In genomic region chr9:7461791-7462190, GRCh38 we compare ENCODE assay signal across 33 cellular contexts.
"Had no signal": no experiment of that assay in that cellular context is flagged by ENCODE, and none has a peak within 500 bp of the region (broad histone marks: within the 10 kb centered on the region; RNA-seq: fewer than 3 reads in every experiment).

No MANE protein-coding gene starts in this region.

- H3K9me3 ChIP-seq: adrenal gland, body of pancreas, breast epithelium, MG63 had no signal

- H3K27me3 ChIP-seq: adrenal gland, body of pancreas, breast epithelium, MG63 had no signal

- H3K27ac Mint-ChIP-seq: activated B cell treated with CpG ODN at 0.5 μM for 24 hours; activated CD4-positive, alpha-beta memory T cell treated with anti-CD3 and anti-CD28 coated beads for 36 hours; activated naive CD4-positive, alpha-beta T cell treated with anti-CD3 and anti-CD28 coated beads for 36 hours; activated naive CD4-positive, alpha-beta T cell treated with anti-CD3 and anti-CD28 coated beads, Interleukin-2, amount 50 U/mL, for 72 hours; activated T-helper 1 cell treated with anti-CD3 and anti-CD28 coated beads, Interleukin-12 subunit alpha, Interleukin-12 subunit beta, Interleukin-2, Interleukin-4 antibody, amounts not matched to agents 30 ng/mL and 10 ng/mL and 1 ng/mL, durations not matched to agents 14 hours and 24 hours and 36 hours had no signal

- H3K36me3 ChIP-seq: adrenal gland, breast epithelium, MG63 had no signal

- H3K9me3 Mint-ChIP-seq: activated B cell treated with CpG ODN at 0.5 μM for 24 hours; activated CD4-positive, alpha-beta memory T cell treated with anti-CD3 and anti-CD28 coated beads for 36 hours; activated naive CD4-positive, alpha-beta T cell treated with anti-CD3 and anti-CD28 coated beads for 36 hours; activated naive CD4-positive, alpha-beta T cell treated with anti-CD3 and anti-CD28 coated beads, Interleukin-2, amount 50 U/mL, for 72 hours; activated T-cell treated with anti-CD3 and anti-CD28 coated beads, Interleukin-2, amount 50 U/mL, for 4 hours; activated T-helper 1 cell treated with anti-CD3 and anti-CD28 coated beads, Interleukin-12 subunit alpha, Interleukin-12 subunit beta, Interleukin-2, Interleukin-4 antibody, amounts not matched to agents 30 ng/mL and 10 ng/mL and 1 ng/mL, durations not matched to agents 14 hours and 24 hours and 36 hours had no signal

- H3K4me3 Mint-ChIP-seq: activated B cell treated with CpG ODN at 0.5 μM for 24 hours; activated CD4-positive, alpha-beta memory T cell treated with anti-CD3 and anti-CD28 coated beads for 36 hours; activated naive CD4-positive, alpha-beta T cell treated with anti-CD3 and anti-CD28 coated beads for 36 hours; activated T-cell treated with anti-CD3 and anti-CD28 coated beads, Interleukin-2, amount 50 U/mL, for 4 hours; activated T-helper 1 cell treated with anti-CD3 and anti-CD28 coated beads, Interleukin-12 subunit alpha, Interleukin-12 subunit beta, Interleukin-2, Interleukin-4 antibody, amounts not matched to agents 30 ng/mL and 10 ng/mL and 1 ng/mL, durations not matched to agents 14 hours and 24 hours and 36 hours had no signal

- H3K27ac ChIP-seq: adrenal gland, body of pancreas, breast epithelium, VCaP had no signal

- H3K36me3 Mint-ChIP-seq: activated CD4-positive, alpha-beta memory T cell treated with anti-CD3 and anti-CD28 coated beads for 36 hours had no signal

- DNase-seq: activated B cell treated with CpG ODN at 0.5 μM for 24 hours; activated CD4-positive, alpha-beta memory T cell treated with anti-CD3 and anti-CD28 coated beads for 36 hours; activated CD4-positive, alpha-beta T cell treated with anti-CD3 and anti-CD28 coated beads for 4 hours; activated CD4-positive, alpha-beta T cell treated with anti-CD3 and anti-CD28 coated beads, Interleukin-2, amount 50 U/mL, for 1 hour; activated CD4-positive, CD25-positive, alpha-beta regulatory T cell treated with anti-CD3 and anti-CD28 coated beads, Interleukin-2, amount 50 U/mL, for 72 hours; activated CD8-positive, alpha-beta memory T cell treated with anti-CD3 and anti-CD28 coated beads, Interleukin-2, amount 50 U/mL, for 4 hours; activated gamma-delta T cell treated with Interleukin-2 at 50 U/mL for 16 hours; activated naive CD4-positive, alpha-beta T cell treated with anti-CD3 and anti-CD28 coated beads for 36 hours; activated T-cell treated with anti-CD3 and anti-CD28 coated beads for 4 hours; activated T-cell treated with anti-CD3 and anti-CD28 coated beads, Interleukin-2, amount 50 U/mL, for 4 hours; adrenal gland; body of pancreas; cerebellar nuclear complex; Kasumi-1; KBM-7; MG63; MV-4-11; NCI-H1092; NCI-H187 treated with DMSO at 0.1 percent for 48 hours; NCI-H2081; NCI-H226; NCI-H446 treated with DMSO at 0.1 percent for 48 hours; SIG-M5; T-helper 1 cell; T-helper 2 cell; T-helper 9 cell had no signal

- H3K4me1 Mint-ChIP-seq: activated B cell treated with CpG ODN at 0.5 μM for 24 hours had no signal

- H3K4me1 ChIP-seq: adrenal gland, body of pancreas, breast epithelium had no signal

- FAIRE-seq: astrocyte had no signal

- ATAC-seq: activated naive CD4-positive, alpha-beta T cell treated with anti-CD3 and anti-CD28 coated beads, Interleukin-2, amount 50 U/mL, for 72 hours; activated T-cell treated with anti-CD3 and anti-CD28 coated beads, Interleukin-2, amount 50 U/mL, for 4 hours; body of pancreas; Panc1; SK-N-SH treated with all-trans-retinoic acid at 6 μM for 48 hours had no signal

- H3K4me3 ChIP-seq: adrenal gland, body of pancreas, breast epithelium, MG63 had no signal
